In the genomic region with DNA sequence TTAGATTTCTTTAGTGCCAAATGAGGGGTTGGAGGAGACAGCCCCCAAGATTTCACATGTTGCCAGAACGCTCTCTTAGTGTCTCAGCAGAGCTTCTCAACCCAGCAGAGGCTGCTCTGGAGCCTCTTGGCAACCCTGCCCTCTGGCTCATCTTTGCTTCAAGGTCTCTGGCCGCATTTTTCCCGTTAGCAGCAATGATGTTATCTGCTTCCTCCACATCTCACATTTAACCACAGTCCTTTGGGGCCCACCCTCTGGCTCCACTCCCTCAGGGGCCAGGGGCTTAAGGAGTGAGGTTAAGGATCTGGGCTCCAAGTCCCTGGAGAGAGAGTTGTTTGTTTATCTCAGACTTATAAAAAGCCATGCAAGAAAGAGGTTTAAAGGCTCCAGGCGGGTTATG, we compare ENCODE assay signal across 1 cellular context.
A peak's percentile ranks its signal among the peaks of the same experiment; 100 is the strongest.
TF ChIP-seq lines count a peak whose summit lies in the region.

No MANE protein-coding gene starts in this region.

TF ChIP-seq in SK-N-SH, 30 proteins besides CTCF, POLR2A, EP300 and RAD21 (continued from another document):
- TF ChIP-seq, protein P1, sequence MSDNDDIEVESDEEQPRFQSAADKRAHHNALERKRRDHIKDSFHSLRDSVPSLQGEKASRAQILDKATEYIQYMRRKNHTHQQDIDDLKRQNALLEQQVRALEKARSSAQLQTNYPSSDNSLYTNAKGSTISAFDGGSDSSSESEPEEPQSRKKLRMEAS (IDR thresholded peaks at IDR 0.05; ENCODE audit: low read depth) = peak; percentile 68
- TF ChIP-seq TCF12 (IDR thresholded peaks at IDR 0.05) = peak; percentile 69
